ENCODE assay signal across 27 cellular contexts in the genomic region with DNA sequence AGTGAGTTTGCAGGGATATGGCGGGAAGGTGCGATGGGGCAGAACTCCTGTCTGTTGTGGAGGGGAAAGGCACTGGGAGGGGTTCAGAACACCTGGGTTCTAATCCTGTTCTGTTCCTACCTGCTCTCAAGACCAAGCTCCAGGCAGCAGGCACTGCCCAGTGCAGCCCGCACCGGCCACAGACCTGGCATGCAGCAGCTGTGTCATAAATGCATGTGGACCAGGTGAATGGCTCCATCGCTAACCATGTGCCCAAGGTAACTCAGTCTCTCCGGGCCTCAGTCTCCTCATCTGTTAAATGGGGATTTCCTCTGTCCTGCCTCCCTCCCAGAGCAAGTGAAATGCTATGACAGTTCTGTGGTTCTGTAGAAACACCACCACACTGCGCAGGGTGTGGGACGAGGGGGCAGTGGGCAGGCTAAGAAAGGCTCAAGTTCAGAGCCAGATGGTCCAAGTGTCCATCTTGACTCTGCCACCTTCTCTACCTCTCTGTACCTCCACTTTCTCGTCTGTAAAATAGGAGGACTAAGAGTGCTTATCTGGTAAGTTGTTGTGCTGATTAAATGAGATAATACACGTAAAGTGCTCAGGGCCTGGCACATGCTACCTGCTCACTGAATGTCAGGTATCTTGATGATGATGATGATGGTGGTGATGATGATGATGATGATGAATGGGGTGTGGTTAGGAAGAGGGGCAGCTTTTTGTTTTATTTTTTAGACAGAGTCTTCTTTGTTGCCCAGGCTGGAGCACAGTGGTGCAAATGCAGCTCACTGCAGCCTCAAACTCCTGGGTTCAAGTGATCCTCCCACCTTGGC. TPM values are rescaled to one million over a fixed set of nuclear protein-coding genes. Genes with fewer than 3 reads are reported as not detected.
DNase-seq lines count a peak whose midpoint lies in the region; ATAC-seq, FAIRE-seq and TF ChIP-seq lines count a peak whose summit lies in the region.
"Had no signal": no experiment of that assay in that cellular context is flagged by ENCODE, and none has a peak within 500 bp of the region (broad histone marks: within the 10 kb centered on the region; RNA-seq: fewer than 3 reads in every experiment).

No MANE protein-coding gene starts in this region.

- POLR2A ChIA-PET in activated naive CD8-positive, alpha-beta T cell treated with anti-CD3 and anti-CD28 coated beads, Interleukin-2, amount 10 ng/mL, durations not matched to agents 7 days and 5 days (lab: Charles Lee), result no interaction called here
- POLR2A ChIA-PET in HEK293 (lab: Yijun Ruan, JAX), result interaction anchor here (0.5 to 0.6 kb wide), 3 partner anchors 7 to 201 kb away, joined by 4 to 6 read pairs (median 4); no protein-coding TSS in a partner anchor

- H2AFZ ChIP-seq in osteoblast (ENCODE audit: low read length), result no peak overlapping the region
- H2AFZ ChIP-seq: GM23338 had no signal

- no peaks in the 10 kb centered on the region for H3K9me3 Mint-ChIP-seq in activated naive CD8-positive, alpha-beta T cell treated with anti-CD3 and anti-CD28 coated beads, Interleukin-2, amount 10 ng/mL, durations not matched to agents 7 days and 5 days
- H3K9me3 Mint-ChIP-seq in activated naive CD8-positive, alpha-beta T cell treated with anti-CD3 and anti-CD28 coated beads for 36 hours, result peaks cover 1% of the 10 kb centered on the region
- no peaks in the 10 kb centered on the region for H3K9me3 Mint-ChIP-seq in T-helper 2 cell treated with Interferon-gamma antibody and Interleukin-4, amounts not matched to agents 5 μg/mL and 100 μg/mL, for 36 hours
- H3K9me3 Mint-ChIP-seq: HFFc6 had no signal

- peak overlapping the region; percentile 26 for H3K27ac Mint-ChIP-seq in activated naive CD8-positive, alpha-beta T cell treated with anti-CD3 and anti-CD28 coated beads, Interleukin-2, amount 10 ng/mL, durations not matched to agents 7 days and 5 days
- H3K27ac Mint-ChIP-seq in activated naive CD8-positive, alpha-beta T cell treated with anti-CD3 and anti-CD28 coated beads for 36 hours, result no peak overlapping the region
- no peak overlapping the region for H3K27ac Mint-ChIP-seq in T-helper 2 cell treated with Interferon-gamma antibody and Interleukin-4, amounts not matched to agents 5 μg/mL and 100 μg/mL, for 36 hours
- H3K27ac Mint-ChIP-seq: CD4-positive, CD25-positive, alpha-beta regulatory T cell; GM23338; H9; HFFc6 had no signal

- H3K27ac ChIP-seq in HEK293 (ENCODE audit: extremely low read depth, low read depth, low read length) (no peak overlapping the region), osteoblast (ENCODE audit: low read depth, low read length) (no peak overlapping the region), small intestine (ENCODE audit: low read depth in 1 of 2, low read length in 1 of 2) (no peak overlapping the region)

- no peak for FAIRE-seq in small intestine (lab: Jason Lieb, UNC)

- H3K4me1 Mint-ChIP-seq in activated naive CD8-positive, alpha-beta T cell treated with anti-CD3 and anti-CD28 coated beads, Interleukin-2, amount 10 ng/mL, durations not matched to agents 7 days and 5 days, result no peaks in the 10 kb centered on the region
- peaks cover 3% of the 10 kb centered on the region for H3K4me1 Mint-ChIP-seq in activated naive CD8-positive, alpha-beta T cell treated with anti-CD3 and anti-CD28 coated beads for 36 hours
- peaks cover 2% of the 10 kb centered on the region for H3K4me1 Mint-ChIP-seq in T-helper 2 cell treated with Interferon-gamma antibody and Interleukin-4, amounts not matched to agents 5 μg/mL and 100 μg/mL, for 36 hours (ENCODE audit: low read depth)
- H3K4me1 Mint-ChIP-seq: GM23338 had no signal

- H3K4me1 ChIP-seq in HEK293 (ENCODE audit: control insufficient read depth, insufficient read depth, low read length) (no peaks in the 10 kb centered on the region), osteoblast (ENCODE audit: insufficient read depth, low read length) (no peaks in the 10 kb centered on the region), small intestine (ENCODE audit: control insufficient read depth in 2 of 2, insufficient read depth in 1 of 2, low read depth in 1 of 2, low read length in 1 of 2) (peaks cover 0 to 2% of the 10 kb centered on the region in 2 donors)

- H3K36me3 Mint-ChIP-seq in activated naive CD8-positive, alpha-beta T cell treated with anti-CD3 and anti-CD28 coated beads, Interleukin-2, amount 10 ng/mL, durations not matched to agents 7 days and 5 days, result no peaks in the 10 kb centered on the region
- no peaks in the 10 kb centered on the region for H3K36me3 Mint-ChIP-seq in activated naive CD8-positive, alpha-beta T cell treated with anti-CD3 and anti-CD28 coated beads for 36 hours
- no peaks in the 10 kb centered on the region for H3K36me3 Mint-ChIP-seq in T-helper 2 cell treated with Interferon-gamma antibody and Interleukin-4, amounts not matched to agents 5 μg/mL and 100 μg/mL, for 36 hours (ENCODE audit: low read depth)
- H3K36me3 Mint-ChIP-seq: CD4-positive, CD25-positive, alpha-beta regulatory T cell had no signal

- H3K4me3 Mint-ChIP-seq in activated naive CD8-positive, alpha-beta T cell treated with anti-CD3 and anti-CD28 coated beads, Interleukin-2, amount 10 ng/mL, durations not matched to agents 7 days and 5 days, result no peak overlapping the region
- H3K4me3 Mint-ChIP-seq in activated naive CD8-positive, alpha-beta T cell treated with anti-CD3 and anti-CD28 coated beads for 36 hours, result no peak overlapping the region
- no peak overlapping the region for H3K4me3 Mint-ChIP-seq in T-helper 2 cell treated with Interferon-gamma antibody and Interleukin-4, amounts not matched to agents 5 μg/mL and 100 μg/mL, for 36 hours
- H3K4me3 Mint-ChIP-seq: CD4-positive, CD25-positive, alpha-beta regulatory T cell; GM23338; HFFc6 had no signal

- H3K36me3 ChIP-seq in HEK293 (ENCODE audit: control insufficient read depth in 2 of 2, insufficient read depth in 1 of 2, low read length in 2 of 2), result no peaks in the 10 kb centered on the region
- H3K36me3 ChIP-seq in osteoblast (ENCODE audit: insufficient read depth, low read length), result no peaks in the 10 kb centered on the region
- no peaks in the 10 kb centered on the region for H3K36me3 ChIP-seq in small intestine (ENCODE audit: control insufficient read depth in 2 of 2, insufficient read depth in 2 of 2, low read length in 2 of 2)

- H3K27me3 ChIP-seq in osteoblast (ENCODE audit: insufficient read depth, low read length), result peaks cover 13% of the 10 kb centered on the region
- H3K27me3 ChIP-seq in small intestine (ENCODE audit: control insufficient read depth in 2 of 2, insufficient read depth in 2 of 2, low read length in 2 of 2), result no peaks in the 10 kb centered on the region

- no peak for ATAC-seq in activated naive CD8-positive, alpha-beta T cell treated with anti-CD3 and anti-CD28 coated beads, Interleukin-2, amount 10 ng/mL, durations not matched to agents 7 days and 5 days (ENCODE audit: low read depth)
- ATAC-seq: GM23338 had no signal

- CTCF ChIA-PET in HEK293 (lab: Yijun Ruan, JAX), result interaction anchor here (0.5 to 1.6 kb wide), 10 partner anchors 11 to 481 kb away, joined by 3 to 5 read pairs (median 3); no protein-coding TSS in a partner anchor

- H3K27me3 Mint-ChIP-seq in activated naive CD8-positive, alpha-beta T cell treated with anti-CD3 and anti-CD28 coated beads, Interleukin-2, amount 10 ng/mL, durations not matched to agents 7 days and 5 days, result no peaks in the 10 kb centered on the region
- H3K27me3 Mint-ChIP-seq in activated naive CD8-positive, alpha-beta T cell treated with anti-CD3 and anti-CD28 coated beads for 36 hours, result peaks cover 15% of the 10 kb centered on the region
- H3K27me3 Mint-ChIP-seq in T-helper 2 cell treated with Interferon-gamma antibody and Interleukin-4, amounts not matched to agents 5 μg/mL and 100 μg/mL, for 36 hours (ENCODE audit: low read depth), result peaks cover 10% of the 10 kb centered on the region
- H3K27me3 Mint-ChIP-seq: CD4-positive, CD25-positive, alpha-beta regulatory T cell had no signal

- H3K4me2 ChIP-seq in osteoblast (ENCODE audit: insufficient read depth, low read length), result no peak overlapping the region
- H3K4me2 ChIP-seq: GM23338 had no signal

- H3K9me3 ChIP-seq in HEK293 (ENCODE audit: control insufficient read depth, insufficient read depth, low read depth, low read length), result no peaks in the 10 kb centered on the region
- H3K9me3 ChIP-seq in osteoblast (ENCODE audit: low read depth, low read length), result no peaks in the 10 kb centered on the region
- H3K9me3 ChIP-seq in small intestine (ENCODE audit: control insufficient read depth, low read depth), result no peaks in the 10 kb centered on the region

- no peaks in the 10 kb centered on the region for H3K79me2 ChIP-seq in osteoblast (ENCODE audit: insufficient read depth, low read length)

- H3K4me3 ChIP-seq in HEK293 (ENCODE audit: low read depth, low read length) (no peak overlapping the region), osteoblast (ENCODE audit: insufficient read depth, low read length) (no peak overlapping the region), foreskin fibroblast (ENCODE audit: low read depth in 1 of 2, low read length in 2 of 2) (no peak overlapping the region), small intestine (ENCODE audit: low read depth in 1 of 2, low read length in 2 of 2) (no peak overlapping the region)
- H3K4me3 ChIP-seq: GM23338 had no signal

- WGBS in small intestine, 3 donors, result 88 to 90% (median 89%) methylated on average over 10 of the region's 10 CpGs

- peak; percentile 17 for DNase-seq in activated naive CD8-positive, alpha-beta T cell treated with anti-CD3 and anti-CD28 coated beads, Interleukin-2, amount 10 ng/mL, durations not matched to agents 7 days and 5 days
- DNase-seq in activated naive CD8-positive, alpha-beta T cell treated with anti-CD3 and anti-CD28 coated beads for 36 hours, result no peak
- DNase-seq in islet precursor cell (peak; percentile 49), osteoblast (ENCODE audit: insufficient read length, low spot score, missing footprints) (peak; percentile 61), foreskin fibroblast (no peak), small intestine (no peak)
- no peak for DNase-seq in T-helper 2 cell treated with Interferon-gamma antibody and Interleukin-4, amounts not matched to agents 5 μg/mL and 100 μg/mL, for 36 hours (ENCODE audit: low spot score)
- DNase-seq: ACHN; CD4-positive, CD25-positive, alpha-beta regulatory T cell; DMS53; H9; HFFc6; Kasumi-1; NCI-H1092 treated with DMSO at 0.1 percent for 48 hours; NCI-H1436; NCI-H187; NCI-H2081 treated with DMSO at 0.1 percent for 48 hours; NCI-H2171; NCI-H226; NCI-H510A; RPMI8226; SHP77 treated with DMSO at 0.1 percent for 48 hours had no signal

- TF ChIP-seq CTCF in HEK293 (tag by site-specific recombination; IDR thresholded peaks at IDR 0.05) (no peak), osteoblast (IDR thresholded peaks at IDR 0.05; ENCODE audit: extremely low read depth, low read depth, low read length) (no peak), foreskin fibroblast (IDR thresholded peaks at IDR 0.05; ENCODE audit: low read depth, low read length) (no peak)

- no peaks in the 10 kb centered on the region for H4K20me1 ChIP-seq in osteoblast (ENCODE audit: insufficient read depth, low read length)

RNA-seq across cellular contexts. Expression of a gene that starts 22.9 kb away (rescaled TPM):
- total RNA-seq in activated naive CD8-positive, alpha-beta T cell treated with anti-CD3 and anti-CD28 coated beads, Interleukin-2, amount 10 ng/mL, durations not matched to agents 7 days and 5 days, result 100 to 1,000 TPM; 134 TPM
- total RNA-seq in activated naive CD8-positive, alpha-beta T cell treated with anti-CD3 and anti-CD28 coated beads for 36 hours, result 100 to 1,000 TPM; 125 to 127 TPM
- total RNA-seq in osteoblast, result 91.9 and 95.2 TPM in 2 replicates
- 100 to 1,000 TPM; 145 to 239 (median 162) TPM for polyA plus RNA-seq in small intestine

RNA-seq across cellular contexts. Expression of a gene that starts 24.9 kb away (rescaled TPM):
- under 1 TPM; 0.57 to 0.69 TPM for total RNA-seq in activated naive CD8-positive, alpha-beta T cell treated with anti-CD3 and anti-CD28 coated beads, Interleukin-2, amount 10 ng/mL, durations not matched to agents 7 days and 5 days
- total RNA-seq in activated naive CD8-positive, alpha-beta T cell treated with anti-CD3 and anti-CD28 coated beads for 36 hours, result under 1 TPM; 0.10 to 0.14 TPM
- total RNA-seq in osteoblast, result 0.88 and 1.1 TPM in 2 replicates
- polyA plus RNA-seq in small intestine, result 1 to 10 TPM in 2 of 3 donors, under 1 TPM in 1; 0.52 to 5.1 (median 2.7) TPM
- total RNA-seq: M059J had no signal
- polyA plus RNA-seq: BJ had no signal

RNA-seq across cellular contexts. Expression of a gene that starts 52.1 kb away (rescaled TPM):
- total RNA-seq in activated naive CD8-positive, alpha-beta T cell treated with anti-CD3 and anti-CD28 coated beads, Interleukin-2, amount 10 ng/mL, durations not matched to agents 7 days and 5 days, result 1 to 10 TPM; 7.7 to 8.2 TPM
- 1 to 10 TPM; 3.8 to 4.0 TPM for total RNA-seq in activated naive CD8-positive, alpha-beta T cell treated with anti-CD3 and anti-CD28 coated beads for 36 hours
- total RNA-seq in osteoblast, result under 0.01 TPM in 2 replicates
- 10 to 100 TPM in 1 of 3 donors, 1 to 10 TPM in 2; 3.3 to 17.3 (median 6.0) TPM for polyA plus RNA-seq in small intestine
- total RNA-seq: G401 had no signal

RNA-seq across cellular contexts. Expression of a gene that starts 55.4 kb away (rescaled TPM):
- total RNA-seq in activated naive CD8-positive, alpha-beta T cell treated with anti-CD3 and anti-CD28 coated beads, Interleukin-2, amount 10 ng/mL, durations not matched to agents 7 days and 5 days, result not detected
- total RNA-seq in activated naive CD8-positive, alpha-beta T cell treated with anti-CD3 and anti-CD28 coated beads for 36 hours, result under 1 TPM; 0.12 to 0.23 TPM
- 93.7 and 130 TPM in 2 replicates for total RNA-seq in osteoblast
- 10 to 100 TPM in 2 of 3 donors, 1 to 10 TPM in 1; 8.1 to 13.0 (median 10.1) TPM for polyA plus RNA-seq in small intestine
- total RNA-seq: CD4-positive, CD25-positive, alpha-beta regulatory T cell had no signal
- polyA plus RNA-seq: CD4-positive, CD25-positive, alpha-beta regulatory T cell had no signal

Comparison
In these comparisons a context has a peak if more than half of its experiments do, and no peak if none do; other contexts are left out.
1. DNase-seq: peak in activated naive CD8-positive, alpha-beta T cell treated with anti-CD3 and anti-CD28 coated beads, Interleukin-2, amount 10 ng/mL, durations not matched to agents 7 days and 5 days (single experiment), islet precursor cell (single experiment) and osteoblast (single experiment); none in activated naive CD8-positive, alpha-beta T cell treated with anti-CD3 and anti-CD28 coated beads for 36 hours (single experiment), T-helper 2 cell treated with Interferon-gamma antibody and Interleukin-4, amounts not matched to agents 5 μg/mL and 100 μg/mL, for 36 hours (single experiment), foreskin fibroblast (0 of 2) and small intestine (single experiment).